ENCODE assay signal across 2 cellular contexts in genomic region chrX:107207089-107207488, GRCh38.
TF ChIP-seq lines count a peak whose summit lies in the region.

No MANE protein-coding gene starts in this region.

TF ChIP-seq in SK-N-SH treated with all-trans-retinoic acid at 6 μM for 48 hours, 23 proteins besides CTCF, POLR2A, EP300 and RAD21 (continued from another document):
- no peak for TF ChIP-seq CSRNP3 (CRISPR knock-in tag; IDR thresholded peaks at IDR 0.05)
- TF ChIP-seq ISL1 (CRISPR knock-in tag; IDR thresholded peaks at IDR 0.05): no peak
- TF ChIP-seq BACH2 (CRISPR knock-in tag; IDR thresholded peaks at IDR 0.05; ENCODE audit: borderline replicate concordance): no peak
- no peak for TF ChIP-seq CREB5 (CRISPR knock-in tag; IDR thresholded peaks at IDR 0.05; ENCODE audit: low read depth)
- TF ChIP-seq ZNF70 (CRISPR knock-in tag; IDR thresholded peaks at IDR 0.05): no peak
- TF ChIP-seq TOX (CRISPR knock-in tag; IDR thresholded peaks at IDR 0.05; ENCODE audit: borderline replicate concordance): no peak
- no peak for TF ChIP-seq SNAI2 (CRISPR knock-in tag; IDR thresholded peaks at IDR 0.05)
- no peak for TF ChIP-seq OSR1 (CRISPR knock-in tag; IDR thresholded peaks at IDR 0.05)
- TF ChIP-seq TSHZ2 (CRISPR knock-in tag; IDR thresholded peaks at IDR 0.05): no peak
- no peak for TF ChIP-seq POU6F1 (CRISPR knock-in tag; IDR thresholded peaks at IDR 0.05; ENCODE audit: borderline replicate concordance, low read depth)
- TF ChIP-seq GLIS3 (CRISPR knock-in tag; IDR thresholded peaks at IDR 0.05): no peak
- TF ChIP-seq ZNF565 (CRISPR knock-in tag; conservative IDR thresholded peaks at IDR 0.05; ENCODE audit: low read depth): no peak
- no peak for TF ChIP-seq ZFP3 (CRISPR knock-in tag; IDR thresholded peaks at IDR 0.05)

TF ChIP-seq in HEK293T, 16 proteins besides CTCF, POLR2A, EP300 and RAD21 (continued from another document):
- TF ChIP-seq BHLHE40 (IDR thresholded peaks at IDR 0.05; ENCODE audit: borderline replicate concordance): no peak
